Comparison of ENCODE assay signal across 7 cellular contexts in genomic region chr1:225919906-225920305, GRCh38.
DNase-seq lines count a peak whose midpoint lies in the region; ATAC-seq and TF ChIP-seq lines count a peak whose summit lies in the region.

No MANE protein-coding gene starts in this region.

- peaks cover 30% of the 10 kb centered on the region for H3K4me1 ChIP-seq in mucosa of stomach (ENCODE audit: control insufficient read depth, insufficient read depth, low read length)

- DNase-seq in GF-D8 (lab: John Stamatoyannopoulos, UW) (peak; percentile 29), NCI-H446 treated with DMSO at 0.1 percent for 48 hours (lab: John Stamatoyannopoulos, UW) (peak; percentile 24), cardiac fibroblast (ENCODE audit: low read depth in 2 of 2) (peak; percentile 71 to 94), SW480 (ENCODE audit: low spot score) (no peak)

- no peak overlapping the region for H3K4me3 ChIP-seq in cardiac fibroblast (replicated peaks in 1 of 2; ENCODE audit: low read depth in 2 of 2, low read length in 2 of 2)
- H3K4me3 ChIP-seq in mucosa of stomach (ENCODE audit: low read length), result no peak overlapping the region

- H3K36me3 ChIP-seq in mucosa of stomach (ENCODE audit: control insufficient read depth, insufficient read depth, low read length), result peaks cover 3% of the 10 kb centered on the region

- peak overlapping the region; percentile 30 for H3K9ac ChIP-seq in mucosa of stomach (ENCODE audit: low read length)

- ATAC-seq in GM21367 (IDR thresholded peaks at IDR 0.05; ENCODE audit: unreplicated experiment) (no peak), GM21390 (IDR thresholded peaks at IDR 0.05; ENCODE audit: unreplicated experiment) (no peak)

- no peaks in the 10 kb centered on the region for H3K27me3 ChIP-seq in mucosa of stomach (ENCODE audit: control insufficient read depth, insufficient read depth, low read length)

- no peak for TF ChIP-seq CTCF in cardiac fibroblast (IDR thresholded peaks at IDR 0.05; ENCODE audit: low read depth, low read length)

- H3K9me3 ChIP-seq in mucosa of stomach (ENCODE audit: control insufficient read depth, low read length), result no peaks in the 10 kb centered on the region
